Comparison of ENCODE assay signal across 1 cellular context in genomic region chr19:14248578-14249011, GRCh38.
A peak's percentile ranks its signal among the peaks of the same experiment; 100 is the strongest.
TF ChIP-seq lines count a peak whose summit lies in the region.

No MANE protein-coding gene starts in this region.

TF ChIP-seq in K562, 482 proteins besides CTCF, POLR2A, EP300 and RAD21 (continued from another document and continues in another):
- TF ChIP-seq, protein P1, sequence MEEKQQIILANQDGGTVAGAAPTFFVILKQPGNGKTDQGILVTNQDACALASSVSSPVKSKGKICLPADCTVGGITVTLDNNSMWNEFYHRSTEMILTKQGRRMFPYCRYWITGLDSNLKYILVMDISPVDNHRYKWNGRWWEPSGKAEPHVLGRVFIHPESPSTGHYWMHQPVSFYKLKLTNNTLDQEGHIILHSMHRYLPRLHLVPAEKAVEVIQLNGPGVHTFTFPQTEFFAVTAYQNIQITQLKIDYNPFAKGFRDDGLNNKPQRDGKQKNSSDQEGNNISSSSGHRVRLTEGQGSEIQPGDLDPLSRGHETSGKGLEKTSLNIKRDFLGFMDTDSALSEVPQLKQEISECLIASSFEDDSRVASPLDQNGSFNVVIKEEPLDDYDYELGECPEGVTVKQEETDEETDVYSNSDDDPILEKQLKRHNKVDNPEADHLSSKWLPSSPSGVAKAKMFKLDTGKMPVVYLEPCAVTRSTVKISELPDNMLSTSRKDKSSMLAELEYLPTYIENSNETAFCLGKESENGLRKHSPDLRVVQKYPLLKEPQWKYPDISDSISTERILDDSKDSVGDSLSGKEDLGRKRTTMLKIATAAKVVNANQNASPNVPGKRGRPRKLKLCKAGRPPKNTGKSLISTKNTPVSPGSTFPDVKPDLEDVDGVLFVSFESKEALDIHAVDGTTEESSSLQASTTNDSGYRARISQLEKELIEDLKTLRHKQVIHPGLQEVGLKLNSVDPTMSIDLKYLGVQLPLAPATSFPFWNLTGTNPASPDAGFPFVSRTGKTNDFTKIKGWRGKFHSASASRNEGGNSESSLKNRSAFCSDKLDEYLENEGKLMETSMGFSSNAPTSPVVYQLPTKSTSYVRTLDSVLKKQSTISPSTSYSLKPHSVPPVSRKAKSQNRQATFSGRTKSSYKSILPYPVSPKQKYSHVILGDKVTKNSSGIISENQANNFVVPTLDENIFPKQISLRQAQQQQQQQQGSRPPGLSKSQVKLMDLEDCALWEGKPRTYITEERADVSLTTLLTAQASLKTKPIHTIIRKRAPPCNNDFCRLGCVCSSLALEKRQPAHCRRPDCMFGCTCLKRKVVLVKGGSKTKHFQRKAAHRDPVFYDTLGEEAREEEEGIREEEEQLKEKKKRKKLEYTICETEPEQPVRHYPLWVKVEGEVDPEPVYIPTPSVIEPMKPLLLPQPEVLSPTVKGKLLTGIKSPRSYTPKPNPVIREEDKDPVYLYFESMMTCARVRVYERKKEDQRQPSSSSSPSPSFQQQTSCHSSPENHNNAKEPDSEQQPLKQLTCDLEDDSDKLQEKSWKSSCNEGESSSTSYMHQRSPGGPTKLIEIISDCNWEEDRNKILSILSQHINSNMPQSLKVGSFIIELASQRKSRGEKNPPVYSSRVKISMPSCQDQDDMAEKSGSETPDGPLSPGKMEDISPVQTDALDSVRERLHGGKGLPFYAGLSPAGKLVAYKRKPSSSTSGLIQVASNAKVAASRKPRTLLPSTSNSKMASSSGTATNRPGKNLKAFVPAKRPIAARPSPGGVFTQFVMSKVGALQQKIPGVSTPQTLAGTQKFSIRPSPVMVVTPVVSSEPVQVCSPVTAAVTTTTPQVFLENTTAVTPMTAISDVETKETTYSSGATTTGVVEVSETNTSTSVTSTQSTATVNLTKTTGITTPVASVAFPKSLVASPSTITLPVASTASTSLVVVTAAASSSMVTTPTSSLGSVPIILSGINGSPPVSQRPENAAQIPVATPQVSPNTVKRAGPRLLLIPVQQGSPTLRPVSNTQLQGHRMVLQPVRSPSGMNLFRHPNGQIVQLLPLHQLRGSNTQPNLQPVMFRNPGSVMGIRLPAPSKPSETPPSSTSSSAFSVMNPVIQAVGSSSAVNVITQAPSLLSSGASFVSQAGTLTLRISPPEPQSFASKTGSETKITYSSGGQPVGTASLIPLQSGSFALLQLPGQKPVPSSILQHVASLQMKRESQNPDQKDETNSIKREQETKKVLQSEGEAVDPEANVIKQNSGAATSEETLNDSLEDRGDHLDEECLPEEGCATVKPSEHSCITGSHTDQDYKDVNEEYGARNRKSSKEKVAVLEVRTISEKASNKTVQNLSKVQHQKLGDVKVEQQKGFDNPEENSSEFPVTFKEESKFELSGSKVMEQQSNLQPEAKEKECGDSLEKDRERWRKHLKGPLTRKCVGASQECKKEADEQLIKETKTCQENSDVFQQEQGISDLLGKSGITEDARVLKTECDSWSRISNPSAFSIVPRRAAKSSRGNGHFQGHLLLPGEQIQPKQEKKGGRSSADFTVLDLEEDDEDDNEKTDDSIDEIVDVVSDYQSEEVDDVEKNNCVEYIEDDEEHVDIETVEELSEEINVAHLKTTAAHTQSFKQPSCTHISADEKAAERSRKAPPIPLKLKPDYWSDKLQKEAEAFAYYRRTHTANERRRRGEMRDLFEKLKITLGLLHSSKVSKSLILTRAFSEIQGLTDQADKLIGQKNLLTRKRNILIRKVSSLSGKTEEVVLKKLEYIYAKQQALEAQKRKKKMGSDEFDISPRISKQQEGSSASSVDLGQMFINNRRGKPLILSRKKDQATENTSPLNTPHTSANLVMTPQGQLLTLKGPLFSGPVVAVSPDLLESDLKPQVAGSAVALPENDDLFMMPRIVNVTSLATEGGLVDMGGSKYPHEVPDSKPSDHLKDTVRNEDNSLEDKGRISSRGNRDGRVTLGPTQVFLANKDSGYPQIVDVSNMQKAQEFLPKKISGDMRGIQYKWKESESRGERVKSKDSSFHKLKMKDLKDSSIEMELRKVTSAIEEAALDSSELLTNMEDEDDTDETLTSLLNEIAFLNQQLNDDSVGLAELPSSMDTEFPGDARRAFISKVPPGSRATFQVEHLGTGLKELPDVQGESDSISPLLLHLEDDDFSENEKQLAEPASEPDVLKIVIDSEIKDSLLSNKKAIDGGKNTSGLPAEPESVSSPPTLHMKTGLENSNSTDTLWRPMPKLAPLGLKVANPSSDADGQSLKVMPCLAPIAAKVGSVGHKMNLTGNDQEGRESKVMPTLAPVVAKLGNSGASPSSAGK (IDR thresholded peaks at IDR 0.05), result no peak
- TF ChIP-seq ZNF778 (CRISPR knock-in tag; IDR thresholded peaks at IDR 0.05), result no peak
- TF ChIP-seq DPF2 (IDR thresholded peaks at IDR 0.05), result no peak
- TF ChIP-seq CTBP1 (IDR thresholded peaks at IDR 0.05; ENCODE audit: borderline replicate concordance), result no peak
- TF ChIP-seq ZNF263 (CRISPR knock-in tag; IDR thresholded peaks at IDR 0.05; ENCODE audit: borderline replicate concordance), result no peak
- no peak for TF ChIP-seq TEAD4 (IDR thresholded peaks at IDR 0.05; ENCODE audit: low read length)
- no peak for TF ChIP-seq TEAD4 (CRISPR knock-in tag; IDR thresholded peaks at IDR 0.05; ENCODE audit: borderline replicate concordance)
- TF ChIP-seq SRSF7 (optimal IDR thresholded peaks at IDR 0.05; ENCODE audit: low read depth, low read length), result no peak
- TF ChIP-seq ZNF134 (CRISPR knock-in tag; conservative IDR thresholded peaks at IDR 0.05), result no peak
- no peak for TF ChIP-seq ZC3H11A (IDR thresholded peaks at IDR 0.05; ENCODE audit: low read depth, low read length)
- no peak for TF ChIP-seq RBBP5 (IDR thresholded peaks at IDR 0.05; ENCODE audit: borderline replicate concordance, insufficient read depth, low read length, poor library complexity, severe bottlenecking)
- peak; percentile 49; the same call in 1 of the 2 replicates for TF ChIP-seq VEZF1 (CRISPR knock-in tag; IDR thresholded peaks at IDR 0.05)
- TF ChIP-seq ZNF436 (CRISPR knock-in tag; IDR thresholded peaks at IDR 0.05), result no peak
- no peak for TF ChIP-seq DLX4 (CRISPR knock-in tag; IDR thresholded peaks at IDR 0.05)
- no peak for TF ChIP-seq PCBP2 (IDR thresholded peaks at IDR 0.05; ENCODE audit: low read depth, low read length, poor library complexity, severe bottlenecking)
- TF ChIP-seq, protein P2, sequence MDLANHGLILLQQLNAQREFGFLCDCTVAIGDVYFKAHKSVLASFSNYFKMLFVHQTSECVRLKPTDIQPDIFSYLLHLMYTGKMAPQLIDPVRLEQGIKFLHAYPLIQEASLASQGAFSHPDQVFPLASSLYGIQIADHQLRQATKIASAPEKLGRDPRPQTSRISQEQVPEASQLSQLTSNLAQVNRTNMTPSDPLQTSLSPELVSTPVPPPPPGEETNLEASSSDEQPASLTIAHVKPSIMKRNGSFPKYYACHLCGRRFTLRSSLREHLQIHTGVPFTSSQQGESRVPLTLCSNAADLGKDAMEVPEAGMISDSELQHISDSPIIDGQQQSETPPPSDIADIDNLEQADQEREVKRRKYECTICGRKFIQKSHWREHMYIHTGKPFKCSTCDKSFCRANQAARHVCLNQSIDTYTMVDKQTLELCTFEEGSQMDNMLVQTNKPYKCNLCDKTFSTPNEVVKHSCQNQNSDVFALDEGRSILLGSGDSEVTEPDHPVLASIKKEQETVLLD (IDR thresholded peaks at IDR 0.05), result no peak
- no peak for TF ChIP-seq MEF2D (tag; conservative IDR thresholded peaks at IDR 0.05; ENCODE audit: low read depth)
- TF ChIP-seq ZBTB7A (IDR thresholded peaks at IDR 0.05; ENCODE audit: borderline replicate concordance, control insufficient read depth, low read depth, low read length), result 0 out of 2 replicates have a peak, but pooled peaks have one; percentile 9
- no peak for TF ChIP-seq CHCHD3 (CRISPR knock-in tag; IDR thresholded peaks at IDR 0.05)
- no peak for TF ChIP-seq HNRNPL (IDR thresholded peaks at IDR 0.05; ENCODE audit: low read depth, low read length)
- TF ChIP-seq, protein P3, sequence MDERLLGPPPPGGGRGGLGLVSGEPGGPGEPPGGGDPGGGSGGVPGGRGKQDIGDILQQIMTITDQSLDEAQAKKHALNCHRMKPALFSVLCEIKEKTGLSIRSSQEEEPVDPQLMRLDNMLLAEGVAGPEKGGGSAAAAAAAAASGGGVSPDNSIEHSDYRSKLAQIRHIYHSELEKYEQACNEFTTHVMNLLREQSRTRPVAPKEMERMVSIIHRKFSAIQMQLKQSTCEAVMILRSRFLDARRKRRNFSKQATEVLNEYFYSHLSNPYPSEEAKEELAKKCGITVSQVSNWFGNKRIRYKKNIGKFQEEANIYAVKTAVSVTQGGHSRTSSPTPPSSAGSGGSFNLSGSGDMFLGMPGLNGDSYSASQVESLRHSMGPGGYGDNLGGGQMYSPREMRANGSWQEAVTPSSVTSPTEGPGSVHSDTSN (CRISPR knock-in tag; IDR thresholded peaks at IDR 0.05; ENCODE audit: low read depth), result no peak
- TF ChIP-seq, protein P3 (tag; conservative IDR thresholded peaks at IDR 0.05; ENCODE audit: low read depth), result no peak
- TF ChIP-seq PHTF2 (CRISPR knock-in tag; IDR thresholded peaks at IDR 0.05), result no peak
- TF ChIP-seq PML (IDR thresholded peaks at IDR 0.05; ENCODE audit: low read length), result no peak
- no peak for TF ChIP-seq NFYB (IDR thresholded peaks at IDR 0.05; ENCODE audit: extremely low read depth, insufficient read length)
- TF ChIP-seq NR1H2 (CRISPR knock-in tag; IDR thresholded peaks at IDR 0.05), result no peak
- peak; percentile 52 for TF ChIP-seq ZFX (CRISPR knock-in tag; IDR thresholded peaks at IDR 0.05)
- TF ChIP-seq IFI16 (CRISPR knock-in tag; IDR thresholded peaks at IDR 0.05), result no peak
- TF ChIP-seq KDM5B (IDR thresholded peaks at IDR 0.05; ENCODE audit: insufficient replicate concordance, low read depth, low read length), result no peak
- TF ChIP-seq THAP7 (CRISPR knock-in tag; IDR thresholded peaks at IDR 0.05), result no peak
- TF ChIP-seq, protein P4, sequence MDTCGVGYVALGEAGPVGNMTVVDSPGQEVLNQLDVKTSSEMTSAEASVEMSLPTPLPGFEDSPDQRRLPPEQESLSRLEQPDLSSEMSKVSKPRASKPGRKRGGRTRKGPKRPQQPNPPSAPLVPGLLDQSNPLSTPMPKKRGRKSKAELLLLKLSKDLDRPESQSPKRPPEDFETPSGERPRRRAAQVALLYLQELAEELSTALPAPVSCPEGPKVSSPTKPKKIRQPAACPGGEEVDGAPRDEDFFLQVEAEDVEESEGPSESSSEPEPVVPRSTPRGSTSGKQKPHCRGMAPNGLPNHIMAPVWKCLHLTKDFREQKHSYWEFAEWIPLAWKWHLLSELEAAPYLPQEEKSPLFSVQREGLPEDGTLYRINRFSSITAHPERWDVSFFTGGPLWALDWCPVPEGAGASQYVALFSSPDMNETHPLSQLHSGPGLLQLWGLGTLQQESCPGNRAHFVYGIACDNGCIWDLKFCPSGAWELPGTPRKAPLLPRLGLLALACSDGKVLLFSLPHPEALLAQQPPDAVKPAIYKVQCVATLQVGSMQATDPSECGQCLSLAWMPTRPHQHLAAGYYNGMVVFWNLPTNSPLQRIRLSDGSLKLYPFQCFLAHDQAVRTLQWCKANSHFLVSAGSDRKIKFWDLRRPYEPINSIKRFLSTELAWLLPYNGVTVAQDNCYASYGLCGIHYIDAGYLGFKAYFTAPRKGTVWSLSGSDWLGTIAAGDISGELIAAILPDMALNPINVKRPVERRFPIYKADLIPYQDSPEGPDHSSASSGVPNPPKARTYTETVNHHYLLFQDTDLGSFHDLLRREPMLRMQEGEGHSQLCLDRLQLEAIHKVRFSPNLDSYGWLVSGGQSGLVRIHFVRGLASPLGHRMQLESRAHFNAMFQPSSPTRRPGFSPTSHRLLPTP (IDR thresholded peaks at IDR 0.05; ENCODE audit: borderline replicate concordance, extremely low read depth, insufficient read length), result no peak
- no peak for TF ChIP-seq L3MBTL2 (IDR thresholded peaks at IDR 0.05)
- TF ChIP-seq KLF13 (tag; IDR thresholded peaks at IDR 0.05; ENCODE audit: borderline replicate concordance, low read depth), result no peak
- no peak for TF ChIP-seq ZNF146 (CRISPR knock-in tag; IDR thresholded peaks at IDR 0.05; ENCODE audit: unreplicated experiment)
- no peak for TF ChIP-seq HMG20A (CRISPR knock-in tag; conservative IDR thresholded peaks at IDR 0.05)
- TF ChIP-seq MCM5 (IDR thresholded peaks at IDR 0.05; ENCODE audit: low read depth), result no peak
- TF ChIP-seq RBFOX2 (IDR thresholded peaks at IDR 0.05; ENCODE audit: low read depth, low read length), result peak; percentile 30; the same call in 1 of the 2 replicates
- peak; percentile 53 to 89 (median 83) for TF ChIP-seq YY1 (IDR thresholded peaks at IDR 0.05; ENCODE audit: borderline replicate concordance in 1 of 3, control insufficient read depth in 1 of 3, extremely low read depth in 1 of 3, insufficient read depth in 3 of 3, insufficient read length in 1 of 3, insufficient replicate concordance in 2 of 3, low read depth in 1 of 3, low read length in 2 of 3)
- no peak for TF ChIP-seq ID3 (CRISPR knock-in tag; IDR thresholded peaks at IDR 0.05)
- TF ChIP-seq ID3 (tag; IDR thresholded peaks at IDR 0.05), result no peak
- TF ChIP-seq PHF8 (IDR thresholded peaks at IDR 0.05; ENCODE audit: borderline replicate concordance, low read length), result peak; percentile 33; the same call in 1 of the 2 replicates
- TF ChIP-seq MYBL2 (IDR thresholded peaks at IDR 0.05; ENCODE audit: low read depth), result no peak
- no peak for TF ChIP-seq MYBL2 (CRISPR knock-in tag; IDR thresholded peaks at IDR 0.05; ENCODE audit: borderline replicate concordance)
